Comparison of ENCODE assay signal across 1 cellular context in genomic region chr1:156743367-156744302, GRCh38.
TF ChIP-seq lines count a peak whose summit lies in the region.

No MANE protein-coding gene starts in this region.

TF ChIP-seq in WTC11, 78 proteins besides CTCF, POLR2A, EP300 and RAD21 (continued from another document):
- TF ChIP-seq ATF3 (CRISPR knock-in tag; conservative IDR thresholded peaks at IDR 0.05): no peak
- TF ChIP-seq OVOL2 (CRISPR knock-in tag; IDR thresholded peaks at IDR 0.05; ENCODE audit: borderline replicate concordance): no peak
